23 cellular contexts compared by ENCODE assay signal in genomic region chr12:49901026-49901425, GRCh38. TPM values are rescaled to one million over a fixed set of nuclear protein-coding genes. Genes with fewer than 3 reads are reported as not detected.
"Had no signal": no experiment of that assay in that cellular context is flagged by ENCODE, and none has a peak within 500 bp of the region (broad histone marks: within the 10 kb centered on the region; RNA-seq: fewer than 3 reads in every experiment).

No MANE protein-coding gene starts in this region.

- H3K36me3 Mint-ChIP-seq: activated CD4-positive, alpha-beta memory T cell treated with anti-CD3 and anti-CD28 coated beads for 36 hours; activated naive CD8-positive, alpha-beta T cell treated with anti-CD3 and anti-CD28 coated beads for 36 hours; naive thymus-derived CD4-positive, alpha-beta T cell had no signal

- H3K27ac ChIP-seq: coronary artery, esophagus squamous epithelium, gastrocnemius medialis, lower lobe of right lung, tibial artery had no signal

- H3K9me3 ChIP-seq: esophagus squamous epithelium, gastrocnemius medialis, lower lobe of right lung, tibial artery had no signal

- H3K27me3 Mint-ChIP-seq: activated CD4-positive, alpha-beta memory T cell treated with anti-CD3 and anti-CD28 coated beads for 36 hours had no signal

- ATAC-seq: gastrocnemius medialis; lower lobe of right lung; naive thymus-derived CD4-positive, alpha-beta T cell; stimulated activated naive CD8-positive, alpha-beta T cell treated with anti-CD3 and anti-CD28 coated beads, Interleukin-15, amount 100 ng/mL, for 72 hours had no signal

- H3K4me3 ChIP-seq: coronary artery, esophagus squamous epithelium, gastrocnemius medialis, lower lobe of right lung, tibial artery had no signal

- H3K4me1 ChIP-seq: gastrocnemius medialis had no signal

- H3K9me3 Mint-ChIP-seq: activated CD4-positive, alpha-beta memory T cell treated with anti-CD3 and anti-CD28 coated beads for 36 hours; activated naive CD8-positive, alpha-beta T cell treated with anti-CD3 and anti-CD28 coated beads for 36 hours; central memory CD8-positive, alpha-beta T cell; naive thymus-derived CD4-positive, alpha-beta T cell; stimulated activated naive CD8-positive, alpha-beta T cell treated with anti-CD3 and anti-CD28 coated beads, Interleukin-15, amount 100 ng/mL, for 72 hours; T-helper 1 cell treated with Interleukin-12 subunit alpha and Interleukin-12 subunit beta and Interleukin-4 antibody, amounts not matched to agents 30 μg/mL and 1 μg/mL, for 36 hours had no signal

- H3K4me3 Mint-ChIP-seq: activated CD4-positive, alpha-beta memory T cell treated with anti-CD3 and anti-CD28 coated beads for 36 hours; activated naive CD8-positive, alpha-beta T cell treated with anti-CD3 and anti-CD28 coated beads for 36 hours; stimulated activated naive CD8-positive, alpha-beta T cell treated with anti-CD3 and anti-CD28 coated beads, Interleukin-15, amount 100 ng/mL, for 72 hours; T-helper 1 cell treated with Interleukin-12 subunit alpha and Interleukin-12 subunit beta and Interleukin-4 antibody, amounts not matched to agents 30 μg/mL and 1 μg/mL, for 36 hours had no signal

- DNase-seq: activated CD4-positive, alpha-beta memory T cell treated with anti-CD3 and anti-CD28 coated beads for 36 hours; activated CD4-positive, alpha-beta T cell treated with anti-CD3 and anti-CD28 coated beads for 48 hours; activated naive CD4-positive, alpha-beta T cell treated with Interleukin-2 at 50 U/mL for 16 hours; activated naive CD8-positive, alpha-beta T cell treated with anti-CD3 and anti-CD28 coated beads for 36 hours; activated T-cell treated with anti-CD3 and anti-CD28 coated beads, Interleukin-2, amount 50 U/mL, for 48 hours; esophagus squamous epithelium; gastrocnemius medialis; head of caudate nucleus; lower lobe of right lung; mesendoderm; naive thymus-derived CD4-positive, alpha-beta T cell; stimulated activated CD4-positive, alpha-beta T cell treated with anti-CD3 and anti-CD28 coated beads, Interleukin-12 subunit alpha, Interleukin-12 subunit beta, amount 100 ng/mL, for 4 hours; stimulated activated CD4-positive, alpha-beta T cell treated with anti-CD3 and anti-CD28 coated beads, Interleukin-4, amount 100 ng/mL, for 4 hours; stimulated activated naive CD8-positive, alpha-beta T cell treated with anti-CD3 and anti-CD28 coated beads, Interleukin-15, amount 100 ng/mL, for 72 hours; tibial artery had no signal

- H3K27ac Mint-ChIP-seq: activated CD4-positive, alpha-beta memory T cell treated with anti-CD3 and anti-CD28 coated beads for 36 hours; activated naive CD8-positive, alpha-beta T cell treated with anti-CD3 and anti-CD28 coated beads for 36 hours; naive thymus-derived CD4-positive, alpha-beta T cell; progenitor cell of endocrine pancreas; T-helper 1 cell treated with Interleukin-12 subunit alpha and Interleukin-12 subunit beta and Interleukin-4 antibody, amounts not matched to agents 30 μg/mL and 1 μg/mL, for 36 hours had no signal

- H3K36me3 ChIP-seq: esophagus squamous epithelium, gastrocnemius medialis, lower lobe of right lung, tibial artery had no signal

RNA-seq across cellular contexts. Expression of gene FAIM2, which starts 2.7 kb away (rescaled TPM):
- total RNA-seq: progenitor cell of endocrine pancreas had no signal
- polyA plus RNA-seq: naive thymus-derived CD4-positive, alpha-beta T cell had no signal

RNA-seq across cellular contexts. Expression of gene AQP2, which starts 49.5 kb away (rescaled TPM):
- total RNA-seq: activated CD4-positive, alpha-beta memory T cell treated with anti-CD3 and anti-CD28 coated beads for 36 hours; activated naive CD8-positive, alpha-beta T cell treated with anti-CD3 and anti-CD28 coated beads for 36 hours; astrocyte; esophagus squamous epithelium; gastrocnemius medialis; lower lobe of right lung; mucosa of gallbladder; naive thymus-derived CD4-positive, alpha-beta T cell; osteocyte; skeletal muscle tissue had no signal
- polyA plus RNA-seq: naive thymus-derived CD4-positive, alpha-beta T cell had no signal
